In genomic region chr10:44422631-44423030, GRCh38 we compare ENCODE assay signal across 16 cellular contexts. TPM values are rescaled to one million over a fixed set of nuclear protein-coding genes. Genes with fewer than 3 reads are reported as not detected.
DNase-seq lines count a peak whose midpoint lies in the region; ATAC-seq and TF ChIP-seq lines count a peak whose summit lies in the region.
"Had no signal": no experiment of that assay in that cellular context is flagged by ENCODE, and none has a peak within 500 bp of the region (broad histone marks: within the 10 kb centered on the region; RNA-seq: fewer than 3 reads in every experiment).

No MANE protein-coding gene starts in this region.

- ATAC-seq in HG03439 (IDR thresholded peaks at IDR 0.05; ENCODE audit: unreplicated experiment) = no peak
- ATAC-seq: A549, HepG2 had no signal

- no peak overlapping the region for H3K4me2 ChIP-seq in osteoblast (ENCODE audit: insufficient read depth, low read length)
- H3K4me2 ChIP-seq: A549, BLaER1 had no signal

- H3K9me3 ChIP-seq in osteoblast (ENCODE audit: low read depth, low read length) = no peaks in the 10 kb centered on the region
- H3K9me3 ChIP-seq: A549, Caco-2 had no signal

- TF ChIP-seq CTCF in osteoblast (IDR thresholded peaks at IDR 0.05; ENCODE audit: extremely low read depth, low read depth, low read length) (no peak), GM10266 (IDR thresholded peaks at IDR 0.05; ENCODE audit: control insufficient read depth, insufficient read depth, low read depth, missing control alignments) (no peak)

- no peaks in the 10 kb centered on the region for H3K79me2 ChIP-seq in osteoblast (ENCODE audit: insufficient read depth, low read length)

- H3K27me3 ChIP-seq in osteoblast (ENCODE audit: insufficient read depth, low read length) = peaks cover 15% of the 10 kb centered on the region
- H3K27me3 ChIP-seq: BLaER1 had no signal

- no peak overlapping the region for H3K4me3 ChIP-seq in osteoblast (ENCODE audit: insufficient read depth, low read length)
- H3K4me3 ChIP-seq: A549, BLaER1 had no signal

- no peaks in the 10 kb centered on the region for H4K20me1 ChIP-seq in osteoblast (ENCODE audit: insufficient read depth, low read length)
- H4K20me1 ChIP-seq: BLaER1 had no signal

- H3K27ac ChIP-seq in osteoblast (ENCODE audit: low read depth, low read length) = no peak overlapping the region
- H3K27ac ChIP-seq: A549, BLaER1 had no signal

- no peak overlapping the region for H2AFZ ChIP-seq in osteoblast (ENCODE audit: low read length)

- H3K36me3 ChIP-seq in osteoblast (ENCODE audit: insufficient read depth, low read length) = no peaks in the 10 kb centered on the region
- H3K36me3 ChIP-seq: BLaER1 had no signal

- DNase-seq in AG20443 (ENCODE audit: low spot score) = peak; percentile 8
- peak; percentile 67 for DNase-seq in ELF-1 (ENCODE audit: low read depth, low spot score)
- peak; percentile 53 for DNase-seq in NCI-H446 treated with DMSO at 0.1 percent for 48 hours (lab: John Stamatoyannopoulos, UW)
- peak; percentile 66 for DNase-seq in osteoblast (ENCODE audit: insufficient read length, low spot score, missing footprints)
- no peak for DNase-seq in GM10266 (ENCODE audit: extremely low spot score)
- DNase-seq in epidermal melanocyte (ENCODE audit: insufficient read length, low spot score) = no peak
- DNase-seq: AML-193; Caco-2; CD8-positive, alpha-beta memory T cell; HCEC 1CT; HFFc6 had no signal

- H3K4me1 ChIP-seq in osteoblast (ENCODE audit: insufficient read depth, low read length) = no peaks in the 10 kb centered on the region
- H3K4me1 ChIP-seq: A549, Caco-2 had no signal

RNA-seq across cellular contexts. Expression of gene CXCL12, which starts 37.7 kb away (rescaled TPM):
- 288 and 358 TPM in 2 replicates for total RNA-seq in osteoblast
- total RNA-seq: CD8-positive, alpha-beta memory T cell; G401; HepG2 had no signal

Comparison
In these comparisons a context has a peak if more than half of its experiments do, and no peak if none do; other contexts are left out.
1. DNase-seq: peak in AG20443 (single experiment), ELF-1 (single experiment), NCI-H446 treated with DMSO at 0.1 percent for 48 hours (single experiment) and osteoblast (single experiment); none in GM10266 (single experiment) and epidermal melanocyte (single experiment).